Comparison of ENCODE assay signal across 1 cellular context in the genomic region with DNA sequence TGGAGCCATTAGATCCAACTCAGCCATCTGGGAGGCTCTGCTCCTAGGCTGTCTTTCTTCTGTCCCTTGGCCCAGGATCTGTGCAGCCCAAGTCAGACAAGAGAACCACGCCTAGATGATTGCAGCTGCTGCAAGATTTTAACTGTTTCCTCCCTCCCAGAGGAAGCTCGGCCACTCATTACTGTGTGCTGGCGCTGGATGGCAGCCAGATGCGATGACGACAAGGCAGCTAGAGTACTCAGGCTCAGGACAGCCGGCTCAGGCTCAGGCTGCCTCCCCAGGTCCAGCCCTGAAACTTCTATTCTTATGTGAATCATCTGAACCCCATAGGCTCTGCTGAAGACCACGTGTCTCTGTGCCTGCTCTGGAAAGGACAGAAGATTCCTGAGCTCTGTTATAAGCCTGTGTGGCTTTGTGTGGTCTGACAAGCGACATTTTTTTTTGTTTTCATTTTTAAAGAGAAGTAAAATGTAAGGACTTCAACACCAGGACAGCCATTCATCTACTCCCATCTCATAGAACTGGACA.
TF ChIP-seq lines count a peak whose summit lies in the region.

No MANE protein-coding gene starts in this region.

TF ChIP-seq in GM23338, 12 proteins besides CTCF, POLR2A, EP300 and RAD21 (continued from another document):
- no peak for TF ChIP-seq JUNB (IDR thresholded peaks at IDR 0.05; ENCODE audit: unreplicated experiment)
